ENCODE assay signal across 10 cellular contexts in the genomic region with DNA sequence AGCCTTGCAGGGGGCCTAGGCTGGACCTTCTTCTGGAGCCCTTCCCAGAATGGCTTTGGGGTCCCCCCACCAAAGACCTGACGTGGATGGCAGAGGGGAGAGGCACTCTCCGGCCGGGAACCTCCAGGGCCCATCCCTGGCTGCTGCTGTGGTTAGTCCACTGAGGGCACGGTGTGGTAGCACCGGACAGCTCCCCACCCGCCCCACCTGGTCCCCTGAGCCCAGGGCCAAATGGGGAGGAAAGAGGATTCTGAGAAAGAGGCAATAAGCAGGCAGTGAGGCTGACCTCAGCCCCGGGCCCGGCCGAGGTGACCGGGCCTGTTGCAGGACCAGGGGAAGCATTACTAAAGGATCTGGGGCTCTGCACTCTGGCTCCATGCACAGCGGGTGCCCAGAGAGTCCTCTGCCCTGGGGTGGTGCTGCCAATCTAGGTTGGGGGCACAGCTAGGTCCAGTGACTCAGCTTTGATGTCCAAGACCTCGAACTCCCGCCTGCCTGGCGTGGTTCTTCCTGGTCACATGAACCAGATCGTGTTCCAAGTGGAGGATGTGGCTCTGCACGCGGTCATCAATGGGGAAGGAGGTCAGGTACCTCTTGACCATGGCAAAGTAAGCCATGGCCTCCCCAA. TPM values are rescaled to one million over a fixed set of nuclear protein-coding genes. Genes with fewer than 3 reads are reported as not detected.
DNase-seq lines count a peak whose midpoint lies in the region; ATAC-seq and TF ChIP-seq lines count a peak whose summit lies in the region.
"Had no signal": no experiment of that assay in that cellular context is flagged by ENCODE, and none has a peak within 500 bp of the region (broad histone marks: within the 10 kb centered on the region; RNA-seq: fewer than 3 reads in every experiment).

No MANE protein-coding gene starts in this region.

- H3K36me3 ChIP-seq in MG63 (peaks cover 14% of the 10 kb centered on the region), neutrophil (no peaks in the 10 kb centered on the region)

- peaks cover 37 to 40% of the 10 kb centered on the region in 2 experiments for H3K4me1 ChIP-seq in neutrophil (ENCODE audit: control insufficient read depth in 1 of 2, insufficient read depth in 1 of 2, low read depth in 1 of 2, low read length in 1 of 2)

- peak overlapping the region; percentile 94; the same call in 1 of the 2 replicates for H3K27ac ChIP-seq in C4-2B
- H3K27ac ChIP-seq in coronary artery = peak overlapping the region in 1 of 2 donors; percentile 40
- peak overlapping the region; percentile 20 for H3K27ac ChIP-seq in neutrophil
- H3K27ac ChIP-seq: KMS-11 had no signal

- H3K4me3 ChIP-seq in MG63 = peak overlapping the region; percentile 60
- peak overlapping the region; percentile 84 for H3K4me3 ChIP-seq in coronary artery
- H3K4me3 ChIP-seq in neutrophil (ENCODE audit: low read depth in 1 of 2, low read length in 1 of 2) = no peak overlapping the region

- TF ChIP-seq CTCF in C4-2B (conservative IDR thresholded peaks at IDR 0.05) (no peak), coronary artery (IDR thresholded peaks at IDR 0.05) (no peak), neutrophil (IDR thresholded peaks at IDR 0.05) (no peak)

- ATAC-seq in HG02852 (IDR thresholded peaks at IDR 0.05; ENCODE audit: unreplicated experiment) = no peak

- H3K27me3 ChIP-seq in MG63 (no peaks in the 10 kb centered on the region), neutrophil (peaks cover 13% of the 10 kb centered on the region)

- DNase-seq in MG63 = peak; percentile 34
- DNase-seq in coronary artery (ENCODE audit: low spot score) = no peak
- DNase-seq in NCI-H2227 (lab: John Stamatoyannopoulos, UW; ENCODE audit: unreplicated experiment) = no peak
- DNase-seq in putamen (ENCODE audit: low spot score) = no peak
- DNase-seq in cortex of kidney (lab: John Stamatoyannopoulos, UW) = no peak

- no peaks in the 10 kb centered on the region for H3K9me3 ChIP-seq in MG63
- no peaks in the 10 kb centered on the region for H3K9me3 ChIP-seq in neutrophil

RNA-seq across cellular contexts. Expression of gene CENPB, which starts 2.2 kb away (rescaled TPM):
- 50.0 and 81.5 TPM in 2 replicates for total RNA-seq in MG63 (2014; rRNA removed; shearing (Covaris generic); ENCODE audit: low replicate concordance)

RNA-seq across cellular contexts. Expression of gene SPEF1, which starts 3.1 kb away (rescaled TPM):
- total RNA-seq in MG63 (2014; rRNA removed; shearing (Covaris generic); ENCODE audit: low replicate concordance) = 0.95 TPM in 1 of 2 replicates, not detected in the other
- total RNA-seq: H4 had no signal

RNA-seq across cellular contexts. Expression of gene CDC25B, which starts 11.8 kb away (rescaled TPM):
- 13.9 and 16.0 TPM in 2 replicates for total RNA-seq in MG63 (2014; rRNA removed; shearing (Covaris generic); ENCODE audit: low replicate concordance)

RNA-seq across cellular contexts. Expression of gene ADISSP, which starts 16.8 kb away (rescaled TPM):
- total RNA-seq in MG63 (2014; rRNA removed; shearing (Covaris generic); ENCODE audit: low replicate concordance) = 42.8 and 66.6 TPM in 2 replicates

RNA-seq across cellular contexts. Expression of gene AP5S1, which starts 36.0 kb away (rescaled TPM):
- 11.6 and 24.6 TPM in 2 replicates for total RNA-seq in MG63 (2014; rRNA removed; shearing (Covaris generic); ENCODE audit: low replicate concordance)

Comparison
In these comparisons a context has a peak if more than half of its experiments do, and no peak if none do; other contexts are left out.
1. H3K4me3 ChIP-seq: peak in MG63 (single experiment) and coronary artery (single experiment); none in neutrophil (0 of 2).